21 cellular contexts compared by ENCODE assay signal in genomic region chr16:14491831-14492529, GRCh38.
A peak's percentile ranks its signal among the peaks of the same experiment; 100 is the strongest.
DNase-seq lines count a peak whose midpoint lies in the region; ATAC-seq, FAIRE-seq and TF ChIP-seq lines count a peak whose summit lies in the region.
"Had no signal": no experiment of that assay in that cellular context is flagged by ENCODE, and none has a peak within 500 bp of the region (broad histone marks: within the 10 kb centered on the region; RNA-seq: fewer than 3 reads in every experiment).

No MANE protein-coding gene starts in this region.

- peaks cover 26% of the 10 kb centered on the region for H3K4me1 Mint-ChIP-seq in activated CD8-positive, alpha-beta T cell treated with anti-CD3 and anti-CD28 coated beads, Interleukin-2, amount 10 ng/mL, durations not matched to agents 7 days and 5 days (ENCODE audit: low read depth)
- H3K4me1 Mint-ChIP-seq in activated CD8-positive, alpha-beta T cell treated with anti-CD3 and anti-CD28 coated beads for 36 hours (ENCODE audit: low read depth), result peaks cover 40% of the 10 kb centered on the region

- POLR2A ChIA-PET in activated CD8-positive, alpha-beta T cell treated with anti-CD3 and anti-CD28 coated beads, Interleukin-2, amount 10 ng/mL, durations not matched to agents 7 days and 5 days (lab: Charles Lee), result no interaction called here
- POLR2A ChIA-PET in activated CD8-positive, alpha-beta T cell treated with anti-CD3 and anti-CD28 coated beads for 36 hours (lab: Charles Lee), result no interaction called here

- FAIRE-seq in H54 (lab: Jason Lieb, UNC), result no peak
- FAIRE-seq: GM19239 had no signal

- CTCF ChIA-PET in activated CD8-positive, alpha-beta T cell treated with anti-CD3 and anti-CD28 coated beads, Interleukin-2, amount 10 ng/mL, durations not matched to agents 7 days and 5 days (lab: Charles Lee), result interaction anchor here (1.2 kb wide), 1 partner anchor 8 kb away, joined by 3 read pairs; no protein-coding TSS in a partner anchor
- CTCF ChIA-PET in activated CD8-positive, alpha-beta T cell treated with anti-CD3 and anti-CD28 coated beads for 36 hours (lab: Charles Lee), result no interaction called here

- H3K27me3 ChIP-seq in adrenal gland, result no peaks in the 10 kb centered on the region
- no peaks in the 10 kb centered on the region for H3K27me3 ChIP-seq in spleen (replicated peaks in 1 of 7)
- H3K27me3 ChIP-seq: brain microvascular endothelial cell, esophagus squamous epithelium, uterus had no signal

- H3K9me3 Mint-ChIP-seq in activated CD8-positive, alpha-beta T cell treated with anti-CD3 and anti-CD28 coated beads, Interleukin-2, amount 10 ng/mL, durations not matched to agents 7 days and 5 days (ENCODE audit: insufficient read depth), result no peaks in the 10 kb centered on the region
- H3K9me3 Mint-ChIP-seq in activated CD8-positive, alpha-beta T cell treated with anti-CD3 and anti-CD28 coated beads for 36 hours, result no peaks in the 10 kb centered on the region
- H3K9me3 Mint-ChIP-seq: activated B cell treated with CpG ODN at 0.5 μM for 24 hours had no signal

- no peaks in the 10 kb centered on the region for H3K9me3 ChIP-seq in adrenal gland (replicated peaks in 1 of 3)
- H3K9me3 ChIP-seq in mesodermal cell (ENCODE audit: control insufficient read depth, low read length), result no peaks in the 10 kb centered on the region
- H3K9me3 ChIP-seq in spleen, result no peaks in the 10 kb centered on the region
- H3K9me3 ChIP-seq: esophagus squamous epithelium, HAP-1, uterus had no signal

- peaks cover 31 to 50% of the 10 kb centered on the region in 2 donors for H3K4me1 ChIP-seq in adrenal gland (replicated peaks in 1 of 2)
- peaks cover 22% of the 10 kb centered on the region for H3K4me1 ChIP-seq in mesodermal cell (ENCODE audit: control insufficient read depth, insufficient read depth, low read length, poor library complexity, severe bottlenecking)
- H3K4me1 ChIP-seq in spleen, result peaks cover 0 to 54% (median 25%) of the 10 kb centered on the region in 6 donors
- H3K4me1 ChIP-seq: uterus had no signal

- H3K36me3 Mint-ChIP-seq in activated CD8-positive, alpha-beta T cell treated with anti-CD3 and anti-CD28 coated beads, Interleukin-2, amount 10 ng/mL, durations not matched to agents 7 days and 5 days (ENCODE audit: low read depth), result peaks cover 3% of the 10 kb centered on the region
- peaks cover 3% of the 10 kb centered on the region for H3K36me3 Mint-ChIP-seq in activated CD8-positive, alpha-beta T cell treated with anti-CD3 and anti-CD28 coated beads for 36 hours (ENCODE audit: low read depth)

- H3K4me3 ChIP-seq in adrenal gland (no peak overlapping the region), mesodermal cell (ENCODE audit: extremely low read depth, insufficient read depth, low read length, poor library complexity, severe bottlenecking) (no peak overlapping the region), spleen (no peak overlapping the region)
- H3K4me3 ChIP-seq: esophagus squamous epithelium, HAP-1, skin epidermis, uterus had no signal

- intact Hi-C loops in activated CD8-positive, alpha-beta T cell treated with anti-CD3 and anti-CD28 coated beads for 36 hours (cut with micrococcal nuclease), result no loop called here
- intact Hi-C loops in adrenal gland (cut with DNase I), result no loop called here
- intact Hi-C loops in spleen (cut with DNase I; ENCODE audit: low total_unique reads), result no loop called here

- TF ChIP-seq POLR2A in adrenal gland (IDR thresholded peaks at IDR 0.05) (no peak), spleen (IDR thresholded peaks at IDR 0.05) (no peak), H54 (IDR thresholded peaks at IDR 0.05; ENCODE audit: low read depth, low read length) (no peak)

- H3K27ac ChIP-seq in adrenal gland (peak overlapping the region in 4 of 5 donors; percentile 7 to 62 (median 52)), mesodermal cell (ENCODE audit: low read depth, low read length, severe bottlenecking) (peak overlapping the region; percentile 71), spleen (peak overlapping the region in 7 of 8 donors; percentile 1 to 71 (median 50)), caudate nucleus (ENCODE audit: low read depth, low read length) (no peak overlapping the region)
- H3K27ac ChIP-seq: brain microvascular endothelial cell, uterus had no signal

- H3K27ac Mint-ChIP-seq in activated CD8-positive, alpha-beta T cell treated with anti-CD3 and anti-CD28 coated beads, Interleukin-2, amount 10 ng/mL, durations not matched to agents 7 days and 5 days, result peak overlapping the region; percentile 41
- no peak overlapping the region for H3K27ac Mint-ChIP-seq in activated CD8-positive, alpha-beta T cell treated with anti-CD3 and anti-CD28 coated beads for 36 hours
- H3K27ac Mint-ChIP-seq: activated B cell treated with CpG ODN at 0.5 μM for 24 hours had no signal

- WGBS in adrenal gland, 4 donors, result 49 to 60% (median 55%) methylated on average over 9 to 11 of the region's 11 CpGs
- WGBS in mesodermal cell (ENCODE audit: insufficient coverage in 2 of 2), 2 experiments, result 83 to 90% methylated on average over 7 to 8 of the region's 11 CpGs
- 57 to 73% (median 64%) methylated on average over 11 of the region's 11 CpGs for WGBS in spleen, 5 donors

- no peak for DNase-seq in activated CD8-positive, alpha-beta T cell treated with anti-CD3 and anti-CD28 coated beads, Interleukin-2, amount 10 ng/mL, durations not matched to agents 7 days and 5 days
- DNase-seq in activated CD8-positive, alpha-beta T cell treated with anti-CD3 and anti-CD28 coated beads for 36 hours, result no peak
- DNase-seq in adrenal gland (no peak), spleen (no peak), caudate nucleus (lab: John Stamatoyannopoulos, UW) (no peak), SHP77 (lab: John Stamatoyannopoulos, UW) (no peak), H54 (ENCODE audit: insufficient read length, low spot score) (no peak)
- DNase-seq: 8988T; activated B cell treated with CpG ODN at 0.5 μM for 24 hours; brain microvascular endothelial cell; esophagus squamous epithelium; NCI-H1105 treated with DMSO at 0.1 percent for 48 hours; NCI-H526 treated with DMSO at 0.1 percent for 48 hours; posterior cingulate gyrus; stimulated activated CD4-positive, alpha-beta T cell treated with anti-CD3 and anti-CD28 coated beads, Interleukin-4, amount 100 ng/mL, for 24 hours; uterus had no signal

- no peak for TF ChIP-seq CTCF in activated CD8-positive, alpha-beta T cell treated with anti-CD3 and anti-CD28 coated beads for 36 hours (IDR thresholded peaks at IDR 0.05)
- TF ChIP-seq CTCF in adrenal gland (IDR thresholded peaks at IDR 0.05), result no peak
- TF ChIP-seq CTCF in spleen (IDR thresholded peaks at IDR 0.05 in 8 of 11, conservative IDR thresholded peaks at IDR 0.05 in 3 of 11), result no peak

- no peaks in the 10 kb centered on the region for H3K36me3 ChIP-seq in adrenal gland (replicated peaks in 1 of 2)
- no peaks in the 10 kb centered on the region for H3K36me3 ChIP-seq in mesodermal cell (ENCODE audit: control insufficient read depth, insufficient read depth, low read length)
- H3K36me3 ChIP-seq in spleen, result peaks cover 0 to 22% (median 0%) of the 10 kb centered on the region in 6 donors
- H3K36me3 ChIP-seq: brain microvascular endothelial cell, esophagus squamous epithelium, HAP-1, uterus had no signal

- no peak for ATAC-seq in activated CD8-positive, alpha-beta T cell treated with anti-CD3 and anti-CD28 coated beads, Interleukin-2, amount 10 ng/mL, durations not matched to agents 7 days and 5 days
- no peak for ATAC-seq in activated CD8-positive, alpha-beta T cell treated with anti-CD3 and anti-CD28 coated beads for 36 hours
- ATAC-seq: Right ventricle myocardium inferior had no signal

- no peaks in the 10 kb centered on the region for H3K27me3 Mint-ChIP-seq in activated CD8-positive, alpha-beta T cell treated with anti-CD3 and anti-CD28 coated beads, Interleukin-2, amount 10 ng/mL, durations not matched to agents 7 days and 5 days (ENCODE audit: low read depth)
- H3K27me3 Mint-ChIP-seq in activated CD8-positive, alpha-beta T cell treated with anti-CD3 and anti-CD28 coated beads for 36 hours, result no peaks in the 10 kb centered on the region
- H3K27me3 Mint-ChIP-seq: activated B cell treated with CpG ODN at 0.5 μM for 24 hours had no signal

- no peak overlapping the region for H3K4me3 Mint-ChIP-seq in activated CD8-positive, alpha-beta T cell treated with anti-CD3 and anti-CD28 coated beads, Interleukin-2, amount 10 ng/mL, durations not matched to agents 7 days and 5 days
- H3K4me3 Mint-ChIP-seq in activated CD8-positive, alpha-beta T cell treated with anti-CD3 and anti-CD28 coated beads for 36 hours, result no peak overlapping the region
- H3K4me3 Mint-ChIP-seq: activated B cell treated with CpG ODN at 0.5 μM for 24 hours had no signal
